26 cellular contexts compared by ENCODE assay signal in genomic region chr1:86352096-86352495, GRCh38. TPM values are rescaled to one million over a fixed set of nuclear protein-coding genes. Genes with fewer than 3 reads are reported as not detected.
DNase-seq lines count a peak whose midpoint lies in the region; TF ChIP-seq lines count a peak whose summit lies in the region.
"Had no signal": no experiment of that assay in that cellular context is flagged by ENCODE, and none has a peak within 500 bp of the region (broad histone marks: within the 10 kb centered on the region; RNA-seq: fewer than 3 reads in every experiment).

No MANE protein-coding gene starts in this region.

- H3K4me3 ChIP-seq in AG10803 (ENCODE audit: low read length) (no peak overlapping the region), adipocyte (ENCODE audit: low read length) (no peak overlapping the region), fibroblast of villous mesenchyme (ENCODE audit: low read depth, low read length) (no peak overlapping the region)
- H3K4me3 ChIP-seq: BLaER1 treated with 17β-estradiol and CSF1 and Interleukin-3, amounts not matched to agents 10 nM and 100 nM; GM12878; lower lobe of right lung; stomach; tibial nerve had no signal

- POLR2A ChIA-PET in HEK293T (lab: Yijun Ruan, JAX): no interaction called here

- H3K9me3 ChIP-seq in adipocyte (ENCODE audit: control insufficient read depth, low read length): no peaks in the 10 kb centered on the region
- H3K9me3 ChIP-seq: lower lobe of right lung, stomach, tibial nerve had no signal

- H3K27me3 ChIP-seq in adipocyte (replicated peaks; ENCODE audit: control insufficient read depth, insufficient read depth, low read length): no peaks in the 10 kb centered on the region
- H3K27me3 ChIP-seq: BLaER1 treated with 17β-estradiol and CSF1 and Interleukin-3, amounts not matched to agents 10 nM and 100 nM; stomach; tibial nerve had no signal

- CTCF ChIA-PET in HEK293T (lab: Yijun Ruan, JAX): no interaction called here

- peaks cover 9% of the 10 kb centered on the region for H3K4me1 ChIP-seq in adipocyte (ENCODE audit: control insufficient read depth, insufficient read depth, low read length)
- H3K4me1 ChIP-seq: BLaER1 treated with 17β-estradiol and CSF1 and Interleukin-3, amounts not matched to agents 10 nM and 100 nM; lower lobe of right lung; stomach; tibial nerve had no signal

- peak; percentile 25 for DNase-seq in AG10803 (ENCODE audit: low read depth)
- DNase-seq in HS-5 (ENCODE audit: low read depth): peak; percentile 8
- DNase-seq in adipocyte (ENCODE audit: low read depth): peak; percentile 23
- peak; percentile 16 for DNase-seq in fibroblast of villous mesenchyme (ENCODE audit: low read depth)
- no peak for DNase-seq in HEK293T (ENCODE audit: extremely low spot score)
- no peak for DNase-seq in D341Med (ENCODE audit: low spot score)
- no peak for DNase-seq in inferior parietal cortex (ENCODE audit: extremely low spot score)
- DNase-seq in NCI-H187 (lab: John Stamatoyannopoulos, UW): no peak
- DNase-seq: activated CD4-positive, alpha-beta T cell treated with anti-CD3 and anti-CD28 coated beads for 36 hours; activated CD8-positive, alpha-beta T cell treated with anti-CD3 and anti-CD28 coated beads, Interleukin-2, amount 10 ng/mL, durations not matched to agents 7 days and 5 days; activated effector memory CD4-positive, alpha-beta T cell treated with Interleukin-2 at 50 U/mL for 16 hours; activated naive CD8-positive, alpha-beta T cell treated with anti-CD3 and anti-CD28 coated beads for 36 hours; activated T-cell treated with anti-CD3 and anti-CD28 coated beads for 4 hours; cerebellar nuclear complex; DND-41; head of caudate nucleus; lower lobe of right lung; NCI-H1417 treated with DMSO at 0.1 percent for 48 hours; NCI-H2107; OCI-M1; small intestine; stimulated activated CD4-positive, alpha-beta T cell treated with anti-CD3 and anti-CD28 coated beads, Interleukin-1b, Interleukin-23, amount 100 ng/mL, for 48 hours; stomach had no signal

- peaks cover 42% of the 10 kb centered on the region for H3K36me3 ChIP-seq in adipocyte (ENCODE audit: control insufficient read depth, insufficient read depth, low read length, severe bottlenecking)

- no peak for TF ChIP-seq CTCF in AG10803 (conservative IDR thresholded peaks at IDR 0.05; ENCODE audit: low read length)
- no peak for TF ChIP-seq CTCF in fibroblast of villous mesenchyme (IDR thresholded peaks at IDR 0.05; ENCODE audit: insufficient read depth, low read depth, low read length)

- no peak overlapping the region for H3K9ac ChIP-seq in adipocyte (ENCODE audit: low read length)
- H3K9ac ChIP-seq: BLaER1 treated with 17β-estradiol and CSF1 and Interleukin-3, amounts not matched to agents 10 nM and 100 nM had no signal

TF ChIP-seq in HEK293T, 16 proteins besides CTCF, POLR2A, EP300 and RAD21:
- TF ChIP-seq ELF4 (IDR thresholded peaks at IDR 0.05): no peak
- TF ChIP-seq NFRKB (IDR thresholded peaks at IDR 0.05): no peak
- no peak for TF ChIP-seq L3MBTL2 (conservative IDR thresholded peaks at IDR 0.05)
- TF ChIP-seq FOXA1 (IDR thresholded peaks at IDR 0.05): no peak

RNA-seq across cellular contexts. Expression of gene ODF2L, which starts 44.0 kb away (rescaled TPM):
- 40.3 and 44.5 TPM in 2 replicates for total RNA-seq in fibroblast of villous mesenchyme

Comparison
In these comparisons a context has a peak if more than half of its experiments do, and no peak if none do; other contexts are left out.
1. DNase-seq: peak in AG10803 (single experiment), HS-5 (single experiment), adipocyte (single experiment) and fibroblast of villous mesenchyme (single experiment); none in HEK293T (single experiment), D341Med (single experiment), inferior parietal cortex (single experiment) and NCI-H187 (0 of 2).